ENCODE assay signal across 9 cellular contexts in the genomic region with DNA sequence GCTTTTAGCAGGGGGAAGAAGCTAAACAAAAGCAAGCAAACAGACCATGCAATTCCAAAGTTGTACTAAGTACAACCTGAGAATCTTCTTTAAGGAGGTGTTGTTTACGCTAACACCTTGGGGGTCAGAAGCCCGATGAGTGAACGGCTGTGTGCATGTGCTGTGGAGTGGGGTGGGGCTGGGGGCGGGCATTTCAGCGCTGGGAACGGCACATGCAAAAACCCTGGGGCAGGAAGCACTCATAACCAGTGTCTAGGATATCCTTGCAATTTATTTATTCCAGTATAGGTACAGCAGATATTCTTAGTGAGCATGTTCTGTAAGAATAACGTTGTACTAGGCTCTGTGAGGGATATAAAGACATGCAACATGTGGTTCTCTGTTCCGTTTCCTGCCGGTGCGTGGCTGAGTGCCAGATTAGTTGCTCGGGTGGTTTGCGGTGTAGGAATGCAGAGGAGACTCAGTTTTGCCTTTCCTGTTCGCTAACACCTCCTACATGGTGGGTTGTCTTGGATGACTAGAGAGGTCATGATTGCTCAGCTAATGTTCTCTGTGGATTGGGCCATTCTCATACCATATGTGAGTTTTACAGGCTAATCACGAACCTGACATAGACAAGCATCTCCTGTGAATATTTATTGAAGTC. TPM values are rescaled to one million over a fixed set of nuclear protein-coding genes. Genes with fewer than 3 reads are reported as not detected.
DNase-seq lines count a peak whose midpoint lies in the region; ATAC-seq, FAIRE-seq and TF ChIP-seq lines count a peak whose summit lies in the region.
"Had no signal": no experiment of that assay in that cellular context is flagged by ENCODE, and none has a peak within 500 bp of the region (broad histone marks: within the 10 kb centered on the region; RNA-seq: fewer than 3 reads in every experiment).

No MANE protein-coding gene starts in this region.

- H3K9me3 Mint-ChIP-seq in natural killer cell = no peaks in the 10 kb centered on the region

- H3K4me3 Mint-ChIP-seq in natural killer cell = peak overlapping the region; percentile 92

- H3K36me3 ChIP-seq in breast epithelium = no peaks in the 10 kb centered on the region

- FAIRE-seq in HTR-8/SVneo (lab: Jason Lieb, UNC) = no peak
- FAIRE-seq: islet of Langerhans had no signal

- H3K4me3 ChIP-seq in breast epithelium = peak overlapping the region in 2 of 3 donors; percentile 5 to 8

- no peaks in the 10 kb centered on the region for H3K9me3 ChIP-seq in breast epithelium

- no peak for TF ChIP-seq POLR2A in breast epithelium (IDR thresholded peaks at IDR 0.05)

- peak overlapping the region; percentile 98 for H3K27ac Mint-ChIP-seq in natural killer cell

- H3K36me3 Mint-ChIP-seq in natural killer cell = peaks cover 51% of the 10 kb centered on the region

- no peaks in the 10 kb centered on the region for H3K27me3 ChIP-seq in breast epithelium

- H3K4me1 ChIP-seq in breast epithelium = no peaks in the 10 kb centered on the region

- intact Hi-C loops in breast epithelium (cut with DNase I; ENCODE audit: low total_unique reads) = no loop called here
- intact Hi-C loops in natural killer cell (cut with micrococcal nuclease) = loop anchor here (1.0 to 10.0 kb wide), 4 partner anchors 13 to 1178 kb away; partner anchors contain the start of genes PRRC2C and SUCO

- ATAC-seq in GM19397 (IDR thresholded peaks at IDR 0.05; ENCODE audit: unreplicated experiment) (peak; percentile 84), HG03571 (IDR thresholded peaks at IDR 0.05; ENCODE audit: unreplicated experiment) (peak; percentile 74), natural killer cell (peak; percentile 71 to 86 (median 82))

- H3K4me1 Mint-ChIP-seq in natural killer cell = peaks cover 82 to 88% of the 10 kb centered on the region in 2 donors

- DNase-seq in AG08396 (ENCODE audit: low spot score) (peak; percentile 78), breast epithelium (ENCODE audit: low spot score in 2 of 2) (peak in 1 of 2 donors; percentile 33), natural killer cell (peak; percentile 83), HTR-8/SVneo (ENCODE audit: insufficient read length, low spot score) (no peak), NCI-H1417 treated with DMSO at 0.1 percent for 48 hours (lab: John Stamatoyannopoulos, UW) (no peak)
- peak; percentile 56 to 65 (median 60) for DNase-seq in activated CD4-positive, CD25-positive, alpha-beta regulatory T cell (lab: John Stamatoyannopoulos, UW)

- no peak overlapping the region for H3K27ac ChIP-seq in breast epithelium

- no peaks in the 10 kb centered on the region for H3K27me3 Mint-ChIP-seq in natural killer cell (ENCODE audit: low read depth in 2 of 2)

- TF ChIP-seq CTCF in breast epithelium (IDR thresholded peaks at IDR 0.05) (no peak), natural killer cell (IDR thresholded peaks at IDR 0.05) (no peak)

RNA-seq across cellular contexts. Expression of gene FASLG, which starts 3.7 kb away (rescaled TPM):
- total RNA-seq in breast epithelium = under 1 TPM in 1 of 3 donors, not detected in 2; 0.44 TPM
- total RNA-seq in natural killer cell = 10 to 100 TPM; 22.1 to 44.5 (median 24.1) TPM

Comparison
In these comparisons a context has a peak if more than half of its experiments do, and no peak if none do; other contexts are left out.
1. DNase-seq: peak in AG08396 (single experiment), activated CD4-positive, CD25-positive, alpha-beta regulatory T cell (4 of 4) and natural killer cell (single experiment); none in HTR-8/SVneo (single experiment) and NCI-H1417 treated with DMSO at 0.1 percent for 48 hours (single experiment).
2. RNA of gene FASLG, which starts 3.7 kb away (total RNA-seq): 22.1 to 44.5 TPM in natural killer cell; 0.44 TPM in breast epithelium; every median in the first group is over 10 times any median in the second.
3. Peak in every context shown above with its lines, with median percentiles within 50 percentile points of each other: ATAC-seq.